Comparison of ENCODE assay signal across 15 cellular contexts in the genomic region with DNA sequence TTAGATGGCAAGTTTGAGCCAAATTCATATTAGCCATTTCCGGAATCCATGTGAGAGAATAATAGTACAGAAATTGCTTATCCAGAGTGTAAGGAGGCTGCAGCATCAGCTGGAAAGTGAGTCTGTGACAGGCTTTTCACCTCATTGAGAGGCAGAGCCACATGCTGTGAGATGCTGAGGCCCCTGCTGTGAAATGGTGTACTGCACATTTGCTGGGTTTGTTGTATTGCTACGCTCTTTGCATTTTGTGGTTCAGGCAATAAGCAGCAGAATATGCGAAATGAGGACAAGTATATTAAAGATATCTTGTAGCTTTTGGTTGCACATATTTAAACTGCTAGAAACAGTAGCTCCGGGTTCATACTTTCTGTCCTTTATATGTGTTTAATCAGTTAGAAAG. TPM values are rescaled to one million over a fixed set of nuclear protein-coding genes. Genes with fewer than 3 reads are reported as not detected.
A peak's percentile ranks its signal among the peaks of the same experiment; 100 is the strongest.
DNase-seq lines count a peak whose midpoint lies in the region; ATAC-seq and TF ChIP-seq lines count a peak whose summit lies in the region.
"Had no signal": no experiment of that assay in that cellular context is flagged by ENCODE, and none has a peak within 500 bp of the region (broad histone marks: within the 10 kb centered on the region; RNA-seq: fewer than 3 reads in every experiment).

No MANE protein-coding gene starts in this region.

- DNase-seq in NCI-H1417 (lab: John Stamatoyannopoulos, UW) (peak; percentile 46 to 79 (median 54)), NCI-H1417 treated with DMSO at 0.1 percent for 48 hours (lab: John Stamatoyannopoulos, UW) (no peak), HEK293T (ENCODE audit: extremely low spot score) (peak; percentile 28), NCI-H345 (lab: John Stamatoyannopoulos, UW) (peak; percentile 88), upper lobe of right lung (no peak)
- DNase-seq in effector memory CD4-positive, alpha-beta T cell, result no peak
- DNase-seq: 8988T; CD8-positive, alpha-beta T cell; EL; KBM-7; NCI-H1436 treated with DMSO at 0.1 percent for 48 hours had no signal

- H3K9ac ChIP-seq in neural cell (ENCODE audit: low read length), result no peak overlapping the region

- H3K9me3 ChIP-seq in neural cell (ENCODE audit: low read length) (no peaks in the 10 kb centered on the region), upper lobe of right lung (no peaks in the 10 kb centered on the region)
- no peaks in the 10 kb centered on the region for H3K9me3 ChIP-seq in effector memory CD4-positive, alpha-beta T cell (ENCODE audit: control insufficient read depth, low read length)

- no peaks in the 10 kb centered on the region for H4K20me1 ChIP-seq in neural cell (ENCODE audit: insufficient read depth)

- no peaks in the 10 kb centered on the region for H3K36me3 ChIP-seq in neural cell (ENCODE audit: insufficient read depth, low read length)
- H3K36me3 ChIP-seq in upper lobe of right lung, result no peaks in the 10 kb centered on the region
- no peaks in the 10 kb centered on the region for H3K36me3 ChIP-seq in effector memory CD4-positive, alpha-beta T cell (ENCODE audit: control insufficient read depth, insufficient read depth, low read length)

- no peaks in the 10 kb centered on the region for H3K4me1 ChIP-seq in upper lobe of right lung
- no peaks in the 10 kb centered on the region for H3K4me1 ChIP-seq in effector memory CD4-positive, alpha-beta T cell (ENCODE audit: control insufficient read depth, insufficient read depth, low read length, poor library complexity, severe bottlenecking)

- no peak overlapping the region for H3K4me2 ChIP-seq in neural cell (ENCODE audit: low read length)

- TF ChIP-seq RAD21 in neural cell (conservative IDR thresholded peaks at IDR 0.05), result no peak

- H3K79me2 ChIP-seq in neural cell (replicated peaks; ENCODE audit: insufficient read depth, low read length), result no peaks in the 10 kb centered on the region

- CTCF ChIA-PET in HEK293T (lab: Yijun Ruan, JAX), result no interaction called here

- no peaks in the 10 kb centered on the region for H3K9me2 ChIP-seq in neural cell (ENCODE audit: insufficient read depth, low read length)

- intact Hi-C loops in upper lobe of right lung (cut with DNase I), result no loop called here

- TF ChIP-seq EP300 in neural cell (conservative IDR thresholded peaks at IDR 0.05; ENCODE audit: poor library complexity, severe bottlenecking), result peak; percentile 55

- ATAC-seq in upper lobe of right lung (no peak), HG03457 (IDR thresholded peaks at IDR 0.05; ENCODE audit: unreplicated experiment) (no peak)
- ATAC-seq: CD8-positive, alpha-beta T cell; Panc1; Right ventricle myocardium inferior had no signal

- H3K27me3 ChIP-seq in neural cell (ENCODE audit: insufficient read depth, low read depth, low read length) (no peaks in the 10 kb centered on the region), upper lobe of right lung (no peaks in the 10 kb centered on the region)
- no peaks in the 10 kb centered on the region for H3K27me3 ChIP-seq in effector memory CD4-positive, alpha-beta T cell (replicated peaks; ENCODE audit: control insufficient read depth, insufficient read depth, low read length, poor library complexity, severe bottlenecking)

- TF ChIP-seq CTCF in neural cell (IDR thresholded peaks at IDR 0.05; ENCODE audit: poor library complexity, severe bottlenecking), result no peak
- TF ChIP-seq CTCF in upper lobe of right lung (IDR thresholded peaks at IDR 0.05), result no peak

- no peak overlapping the region for H3K4me3 ChIP-seq in neural cell (ENCODE audit: low read length)
- H3K4me3 ChIP-seq in upper lobe of right lung, result no peak overlapping the region
- H3K4me3 ChIP-seq in effector memory CD4-positive, alpha-beta T cell (ENCODE audit: insufficient read depth, low read depth, low read length, poor library complexity, severe bottlenecking), result no peak overlapping the region

- POLR2A ChIA-PET in HEK293T (lab: Yijun Ruan, JAX), result no interaction called here

- H3F3A ChIP-seq in neural cell (ENCODE audit: insufficient read depth, low read length, poor library complexity, severe bottlenecking), result no peaks in the 10 kb centered on the region

- no peak overlapping the region for H2AFZ ChIP-seq in neural cell (ENCODE audit: low read depth, low read length)

- H3K27ac ChIP-seq in neural cell (ENCODE audit: low read length) (peak overlapping the region; percentile 52), upper lobe of right lung (no peak overlapping the region)
- H3K27ac ChIP-seq in effector memory CD4-positive, alpha-beta T cell (ENCODE audit: insufficient read depth, low read length, poor library complexity, severe bottlenecking), result no peak overlapping the region

TF ChIP-seq in HEK293T, 16 proteins besides CTCF, POLR2A, EP300 and RAD21:
- TF ChIP-seq ARNT (IDR thresholded peaks at IDR 0.05) (no peak), FOXK2 (IDR thresholded peaks at IDR 0.05) (no peak), SUZ12 (IDR thresholded peaks at IDR 0.05) (no peak), LEF1 (IDR thresholded peaks at IDR 0.05; ENCODE audit: borderline replicate concordance) (no peak), NFRKB (IDR thresholded peaks at IDR 0.05) (no peak), CTBP1 (IDR thresholded peaks at IDR 0.05; ENCODE audit: borderline replicate concordance) (no peak), FOXA1 (IDR thresholded peaks at IDR 0.05) (no peak), ZNF384 (IDR thresholded peaks at IDR 0.05) (no peak), FOXM1 (IDR thresholded peaks at IDR 0.05; ENCODE audit: borderline replicate concordance) (no peak), SP1 (IDR thresholded peaks at IDR 0.05) (no peak), L3MBTL2 (conservative IDR thresholded peaks at IDR 0.05) (no peak), ELF4 (IDR thresholded peaks at IDR 0.05) (no peak)
- TF ChIP-seq, protein P1, sequence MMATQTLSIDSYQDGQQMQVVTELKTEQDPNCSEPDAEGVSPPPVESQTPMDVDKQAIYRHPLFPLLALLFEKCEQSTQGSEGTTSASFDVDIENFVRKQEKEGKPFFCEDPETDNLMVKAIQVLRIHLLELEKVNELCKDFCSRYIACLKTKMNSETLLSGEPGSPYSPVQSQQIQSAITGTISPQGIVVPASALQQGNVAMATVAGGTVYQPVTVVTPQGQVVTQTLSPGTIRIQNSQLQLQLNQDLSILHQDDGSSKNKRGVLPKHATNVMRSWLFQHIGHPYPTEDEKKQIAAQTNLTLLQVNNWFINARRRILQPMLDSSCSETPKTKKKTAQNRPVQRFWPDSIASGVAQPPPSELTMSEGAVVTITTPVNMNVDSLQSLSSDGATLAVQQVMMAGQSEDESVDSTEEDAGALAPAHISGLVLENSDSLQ (IDR thresholded peaks at IDR 0.05), result no peak

TF ChIP-seq in neural cell, 6 proteins besides CTCF, POLR2A, EP300 and RAD21:
- peak; percentile 65 for TF ChIP-seq POLR2AphosphoS5 (IDR thresholded peaks at IDR 0.05)
- TF ChIP-seq, protein P2, sequence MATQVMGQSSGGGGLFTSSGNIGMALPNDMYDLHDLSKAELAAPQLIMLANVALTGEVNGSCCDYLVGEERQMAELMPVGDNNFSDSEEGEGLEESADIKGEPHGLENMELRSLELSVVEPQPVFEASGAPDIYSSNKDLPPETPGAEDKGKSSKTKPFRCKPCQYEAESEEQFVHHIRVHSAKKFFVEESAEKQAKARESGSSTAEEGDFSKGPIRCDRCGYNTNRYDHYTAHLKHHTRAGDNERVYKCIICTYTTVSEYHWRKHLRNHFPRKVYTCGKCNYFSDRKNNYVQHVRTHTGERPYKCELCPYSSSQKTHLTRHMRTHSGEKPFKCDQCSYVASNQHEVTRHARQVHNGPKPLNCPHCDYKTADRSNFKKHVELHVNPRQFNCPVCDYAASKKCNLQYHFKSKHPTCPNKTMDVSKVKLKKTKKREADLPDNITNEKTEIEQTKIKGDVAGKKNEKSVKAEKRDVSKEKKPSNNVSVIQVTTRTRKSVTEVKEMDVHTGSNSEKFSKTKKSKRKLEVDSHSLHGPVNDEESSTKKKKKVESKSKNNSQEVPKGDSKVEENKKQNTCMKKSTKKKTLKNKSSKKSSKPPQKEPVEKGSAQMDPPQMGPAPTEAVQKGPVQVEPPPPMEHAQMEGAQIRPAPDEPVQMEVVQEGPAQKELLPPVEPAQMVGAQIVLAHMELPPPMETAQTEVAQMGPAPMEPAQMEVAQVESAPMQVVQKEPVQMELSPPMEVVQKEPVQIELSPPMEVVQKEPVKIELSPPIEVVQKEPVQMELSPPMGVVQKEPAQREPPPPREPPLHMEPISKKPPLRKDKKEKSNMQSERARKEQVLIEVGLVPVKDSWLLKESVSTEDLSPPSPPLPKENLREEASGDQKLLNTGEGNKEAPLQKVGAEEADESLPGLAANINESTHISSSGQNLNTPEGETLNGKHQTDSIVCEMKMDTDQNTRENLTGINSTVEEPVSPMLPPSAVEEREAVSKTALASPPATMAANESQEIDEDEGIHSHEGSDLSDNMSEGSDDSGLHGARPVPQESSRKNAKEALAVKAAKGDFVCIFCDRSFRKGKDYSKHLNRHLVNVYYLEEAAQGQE (IDR thresholded peaks at IDR 0.05; ENCODE audit: borderline replicate concordance), result peak; percentile 27
- TF ChIP-seq EZH2 (IDR thresholded peaks at IDR 0.05; ENCODE audit: borderline replicate concordance, insufficient read depth, low read length, poor library complexity, severe bottlenecking), result no peak

RNA-seq across cellular contexts. Expression of gene NABP1, which starts 37.0 kb away (rescaled TPM):
- polyA plus RNA-seq in neural cell, result 1.5 and 2.5 TPM in 2 replicates
- 0.97 and 1.2 TPM in 2 replicates for polyA minus RNA-seq in neural cell
- 50.2 TPM for total RNA-seq in upper lobe of right lung

Comparison
In these comparisons a context has a peak if more than half of its experiments do, and no peak if none do; other contexts are left out.
1. DNase-seq: peak in NCI-H1417 (3 of 3), HEK293T (single experiment) and NCI-H345 (single experiment); none in NCI-H1417 treated with DMSO at 0.1 percent for 48 hours (single experiment), upper lobe of right lung (single experiment) and effector memory CD4-positive, alpha-beta T cell (0 of 3).